ENCODE assay signal across 9 cellular contexts in genomic region chr13:108213946-108214345, GRCh38. TPM values are rescaled to one million over a fixed set of nuclear protein-coding genes. Genes with fewer than 3 reads are reported as not detected.
DNase-seq lines count a peak whose midpoint lies in the region; ATAC-seq and TF ChIP-seq lines count a peak whose summit lies in the region.
"Had no signal": no experiment of that assay in that cellular context is flagged by ENCODE, and none has a peak within 500 bp of the region (broad histone marks: within the 10 kb centered on the region; RNA-seq: fewer than 3 reads in every experiment).

No MANE protein-coding gene starts in this region.

- TF ChIP-seq CTCF in BE2C (IDR thresholded peaks at IDR 0.05; ENCODE audit: low read depth, low read length) = no peak
- no peak for TF ChIP-seq CTCF in HFF-Myc (IDR thresholded peaks at IDR 0.05; ENCODE audit: low read depth, low read length, missing control alignments)
- TF ChIP-seq CTCF in lower lobe of right lung (IDR thresholded peaks at IDR 0.05) = no peak
- TF ChIP-seq CTCF in sigmoid colon (IDR thresholded peaks at IDR 0.05) = no peak

- DNase-seq in BE2C (no peak), HFF-Myc (ENCODE audit: extremely low read depth, low read depth) (no peak), adipocyte (ENCODE audit: low read depth) (no peak), lower lobe of right lung (no peak), NCI-H524 (lab: John Stamatoyannopoulos, UW) (no peak), sigmoid colon (no peak), iPS-NIHi11 (ENCODE audit: low spot score) (no peak)
- DNase-seq: NCI-H1048 had no signal

- peaks cover 6% of the 10 kb centered on the region; the same call in 1 of the 2 replicates for H3K36me3 ChIP-seq in BE2C
- peaks cover 20% of the 10 kb centered on the region for H3K36me3 ChIP-seq in adipocyte (ENCODE audit: control insufficient read depth, insufficient read depth, low read length, severe bottlenecking)
- peaks cover 13% of the 10 kb centered on the region for H3K36me3 ChIP-seq in lower lobe of right lung
- H3K36me3 ChIP-seq in sigmoid colon = peaks cover 0 to 24% (median 11%) of the 10 kb centered on the region in 4 donors

- H3K9me3 ChIP-seq in BE2C (no peaks in the 10 kb centered on the region), adipocyte (ENCODE audit: control insufficient read depth, low read length) (no peaks in the 10 kb centered on the region), lower lobe of right lung (no peaks in the 10 kb centered on the region), sigmoid colon (no peaks in the 10 kb centered on the region)

- H3K27ac ChIP-seq in lower lobe of right lung (peak overlapping the region; percentile 7), sigmoid colon (peak overlapping the region in 2 of 4 donors; percentile 76 to 82)

- H3K27me3 ChIP-seq in BE2C (no peaks in the 10 kb centered on the region), adipocyte (replicated peaks; ENCODE audit: control insufficient read depth, insufficient read depth, low read length) (no peaks in the 10 kb centered on the region), lower lobe of right lung (ENCODE audit: low read depth) (no peaks in the 10 kb centered on the region), sigmoid colon (no peaks in the 10 kb centered on the region)

- intact Hi-C loops in lower lobe of right lung (cut with DNase I) = no loop called here
- intact Hi-C loops in sigmoid colon (cut with DNase I) = no loop called here

- peak in 1 of 2 donors; percentile 30 for ATAC-seq in lower lobe of right lung
- ATAC-seq in GM18498 (IDR thresholded peaks at IDR 0.05; ENCODE audit: unreplicated experiment) = no peak

- H3K4me3 ChIP-seq in BE2C (ENCODE audit: low read depth, low read length) (peak overlapping the region; percentile 47; the same call in 1 of the 2 replicates), HFF-Myc (replicated peaks; ENCODE audit: low read depth, low read length) (peak overlapping the region; percentile 36; the same call in 1 of the 2 replicates), adipocyte (ENCODE audit: low read length) (peak overlapping the region; percentile 76), lower lobe of right lung (peak overlapping the region; percentile 33), sigmoid colon (peak overlapping the region in 1 of 4 donors; percentile 52)

- H3K4me1 ChIP-seq in BE2C (no peaks in the 10 kb centered on the region), adipocyte (ENCODE audit: control insufficient read depth, insufficient read depth, low read length) (peaks cover 30% of the 10 kb centered on the region), lower lobe of right lung (peaks cover 22% of the 10 kb centered on the region), sigmoid colon (peaks cover 0 to 34% (median 27%) of the 10 kb centered on the region in 4 donors)

- 73 to 75% methylated on average over 5 of the region's 5 CpGs for WGBS in sigmoid colon, 2 donors

- no peak for TF ChIP-seq EP300 in sigmoid colon (IDR thresholded peaks at IDR 0.05)

- H3K9ac ChIP-seq in adipocyte (ENCODE audit: low read length) = peak overlapping the region; percentile 37

- no peak for TF ChIP-seq POLR2A in sigmoid colon (IDR thresholded peaks at IDR 0.05)

RNA-seq across cellular contexts. Expression of gene LIG4, which starts 1.4 kb away (rescaled TPM):
- 15.0 TPM for polyA plus RNA-seq in BE2C (2012; ENCODE audit: insufficient read depth, insufficient read length, low read depth)
- total RNA-seq in lower lobe of right lung (10.4 TPM), sigmoid colon (10 to 100 TPM in 2 of 4 donors, 1 to 10 TPM in 2; 8.3 to 11.5 (median 10.0) TPM)
- 1 to 10 TPM; 5.4 to 7.4 (median 6.4) TPM for polyA plus RNA-seq in sigmoid colon

RNA-seq across cellular contexts. Expression of gene ABHD13, which starts 4.2 kb away (rescaled TPM):
- polyA plus RNA-seq in BE2C (2012; ENCODE audit: insufficient read depth, insufficient read length, low read depth) = 8.8 TPM
- 10.5 TPM for total RNA-seq in lower lobe of right lung
- total RNA-seq in sigmoid colon = 10 to 100 TPM; 13.0 to 15.7 (median 14.2) TPM
- polyA plus RNA-seq in sigmoid colon = 1 to 10 TPM; 4.2 to 6.1 (median 4.9) TPM

RNA-seq across cellular contexts. Expression of gene TNFSF13B, which starts 55.6 kb away (rescaled TPM):
- 1.3 TPM for polyA plus RNA-seq in BE2C (2012; ENCODE audit: insufficient read depth, insufficient read length, low read depth)
- total RNA-seq in lower lobe of right lung = 26.6 TPM
- 1 to 10 TPM; 1.1 to 4.5 (median 2.9) TPM for total RNA-seq in sigmoid colon
- 10 to 100 TPM in 1 of 3 donors, 1 to 10 TPM in 2; 1.8 to 11.5 (median 3.7) TPM for polyA plus RNA-seq in sigmoid colon
